In the genomic region with DNA sequence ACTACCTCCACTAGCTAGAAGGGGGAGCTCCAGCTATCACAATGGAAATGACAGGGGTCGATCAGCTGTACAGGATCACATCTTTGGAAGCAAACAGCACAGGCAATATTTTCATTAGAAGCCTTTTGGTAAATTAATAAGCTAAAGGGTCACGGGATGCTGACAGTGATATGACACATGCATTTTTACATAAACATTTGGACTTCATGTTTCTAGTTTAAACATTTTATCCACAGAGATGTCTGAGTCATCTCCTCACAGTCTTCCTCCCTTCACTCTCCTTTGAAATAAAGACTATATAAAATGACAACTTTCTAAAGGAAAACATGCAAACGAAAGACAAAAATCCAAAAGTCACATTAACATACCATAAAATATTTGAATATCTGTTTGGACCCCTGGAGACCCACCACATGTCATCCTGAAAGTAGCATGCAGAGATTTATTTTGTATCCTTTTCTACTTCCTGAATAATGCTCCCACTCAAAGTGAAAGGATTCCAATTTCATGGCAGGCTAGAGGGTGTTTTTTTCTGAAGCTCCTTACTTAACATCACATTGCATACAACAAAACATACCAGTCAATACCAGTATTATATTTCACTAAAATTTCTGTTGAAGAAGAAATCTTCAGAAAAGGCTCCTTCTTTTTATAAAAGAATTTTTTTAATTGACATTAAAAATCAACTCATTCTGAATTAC, we compare ENCODE assay signal across 1 cellular context.
TF ChIP-seq lines count a peak whose summit lies in the region.

No MANE protein-coding gene starts in this region.

TF ChIP-seq in H1, 55 proteins besides CTCF, POLR2A, EP300 and RAD21 (continued from another document):
- TF ChIP-seq, protein P1, sequence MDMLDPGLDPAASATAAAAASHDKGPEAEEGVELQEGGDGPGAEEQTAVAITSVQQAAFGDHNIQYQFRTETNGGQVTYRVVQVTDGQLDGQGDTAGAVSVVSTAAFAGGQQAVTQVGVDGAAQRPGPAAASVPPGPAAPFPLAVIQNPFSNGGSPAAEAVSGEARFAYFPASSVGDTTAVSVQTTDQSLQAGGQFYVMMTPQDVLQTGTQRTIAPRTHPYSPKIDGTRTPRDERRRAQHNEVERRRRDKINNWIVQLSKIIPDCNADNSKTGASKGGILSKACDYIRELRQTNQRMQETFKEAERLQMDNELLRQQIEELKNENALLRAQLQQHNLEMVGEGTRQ (IDR thresholded peaks at IDR 0.05; ENCODE audit: low read length): no peak
TF ChIP-seq in H1: peak in this region for 0.
